Comparison of ENCODE assay signal across 19 cellular contexts in genomic region chr19:54574051-54574450, GRCh38. TPM values are rescaled to one million over a fixed set of nuclear protein-coding genes. Genes with fewer than 3 reads are reported as not detected.
DNase-seq lines count a peak whose midpoint lies in the region; ATAC-seq, FAIRE-seq and TF ChIP-seq lines count a peak whose summit lies in the region.
"Had no signal": no experiment of that assay in that cellular context is flagged by ENCODE, and none has a peak within 500 bp of the region (broad histone marks: within the 10 kb centered on the region; RNA-seq: fewer than 3 reads in every experiment).

No MANE protein-coding gene starts in this region.

- WGBS in GM12878 (ENCODE audit: insufficient coverage, insufficient replicate concordance, low lambda C conversion rate, missing lambda C conversion rate), result 6% methylated on average over 4 of the region's 4 CpGs

- no TSS peak for BruUV-seq in GM12878 (replicated peaks; lab: Mats Ljungman, UMichigan)

- TF ChIP-seq RAD21 in GM12878 (IDR thresholded peaks at IDR 0.05; ENCODE audit: insufficient read depth, low read depth, low read length), result no peak

- no peak for DNase-seq in HL-60 (ENCODE audit: low read depth in 1 of 2, low spot score in 1 of 2)
- no peak for DNase-seq in GM12878 (ENCODE audit: low read depth, low spot score)
- peak; percentile 29 to 93 for DNase-seq in vagina (ENCODE audit: extremely low spot score in 2 of 2)
- DNase-seq in GM10248 (ENCODE audit: extremely low spot score), result no peak
- no peak for DNase-seq in UCSD-AML1 (lab: John Stamatoyannopoulos, UW; ENCODE audit: unreplicated experiment)
- DNase-seq: CD4-positive, alpha-beta T cell; DMS53; H7; IMR-90; NCI-H1417; NCI-H1930; NCI-H2171 treated with DMSO at 0.1 percent for 48 hours; NCI-H510A; NCI-H774 had no signal

- POLR2A ChIA-PET in GM12878 (lab: Charles Lee), result no interaction called here
- POLR2A ChIA-PET in GM10248 (lab: Yijun Ruan, JAX), result no interaction called here

- TF ChIP-seq CTCF in HL-60 (IDR thresholded peaks at IDR 0.05; ENCODE audit: insufficient read depth, low read length) (no peak), GM12878 (IDR thresholded peaks at IDR 0.05 in 2 of 3, conservative IDR thresholded peaks at IDR 0.05 in 1 of 3; ENCODE audit: control insufficient read depth in 2 of 3, extremely low read depth in 1 of 3, insufficient read depth in 1 of 3, low read depth in 3 of 3, low read length in 3 of 3) (no peak), vagina (IDR thresholded peaks at IDR 0.05) (no peak), GM10248 (IDR thresholded peaks at IDR 0.05; ENCODE audit: control extremely low read depth, extremely low read depth, low read depth, missing control alignments) (no peak)

- H3K4me3 ChIP-seq in HL-60 (replicated peaks; ENCODE audit: insufficient read depth, low read length), result peak overlapping the region; percentile 36
- no peak overlapping the region for H3K4me3 ChIP-seq in GM12878
- H3K4me3 ChIP-seq in mononuclear cell (ENCODE audit: low read length), result peak overlapping the region; percentile 48
- H3K4me3 ChIP-seq in vagina, result no peak overlapping the region

- CTCF ChIA-PET in GM12878 (lab: Yijun Ruan, JAX), result no interaction called here
- CTCF ChIA-PET in GM10248 (lab: Yijun Ruan, JAX), result no interaction called here

- no peak for FAIRE-seq in GM12878 (lab: Jason Lieb, UNC)

- H3K27me3 ChIP-seq in HL-60 (ENCODE audit: insufficient read depth, poor library complexity, severe bottlenecking) (no peaks in the 10 kb centered on the region), GM12878 (replicated peaks in 1 of 2; ENCODE audit: control insufficient read depth in 2 of 2, insufficient read depth in 2 of 2, low read length in 1 of 2) (no peaks in the 10 kb centered on the region; a peak in 1 of 4 replicates), mononuclear cell (ENCODE audit: insufficient read depth, low read length) (no peaks in the 10 kb centered on the region), vagina (no peaks in the 10 kb centered on the region)

- peak; percentile 10; the same call in 2 of the 3 replicates for ATAC-seq in GM12878
- no peak for ATAC-seq in HG03571 (IDR thresholded peaks at IDR 0.05; ENCODE audit: unreplicated experiment)

- SMC1A ChIA-PET in GM12878 (lab: Charles Lee; ENCODE audit: uncharacterized antibody, unreplicated experiment), result interaction anchor here (0.6 to 0.9 kb wide), 2 partner anchors 44 to 93 kb away, joined by 3 to 4 read pairs; no protein-coding TSS in a partner anchor

- TF ChIP-seq EP300 in GM12878 (IDR thresholded peaks at IDR 0.05; ENCODE audit: borderline replicate concordance in 1 of 2, control insufficient read depth in 1 of 2, low read depth in 2 of 2, low read length in 2 of 2), result no peak

- no peaks in the 10 kb centered on the region for H4K20me1 ChIP-seq in GM12878 (ENCODE audit: control insufficient read depth, insufficient read depth)

- no peaks in the 10 kb centered on the region for H3K79me2 ChIP-seq in GM12878 (ENCODE audit: control insufficient read depth, insufficient read depth, low read length)

- TF ChIP-seq POLR2A in GM12878 (IDR thresholded peaks at IDR 0.05; ENCODE audit: low read depth, low read length) (no peak), vagina (IDR thresholded peaks at IDR 0.05) (no peak)

- H3K9me3 ChIP-seq in GM12878 (replicated peaks; ENCODE audit: control insufficient read depth, insufficient read depth, low read length) (no peaks in the 10 kb centered on the region; the same call in 2 of the 3 replicates), mononuclear cell (ENCODE audit: low read depth, low read length) (no peaks in the 10 kb centered on the region), vagina (no peaks in the 10 kb centered on the region)

- H3K27ac ChIP-seq in HL-60 (replicated peaks) (peak overlapping the region; percentile 95), GM12878 (ENCODE audit: control insufficient read depth, insufficient read depth) (no peak overlapping the region), vagina (no peak overlapping the region)

- no peak overlapping the region for H2AFZ ChIP-seq in GM12878 (ENCODE audit: control insufficient read depth, low read depth, low read length)

- in situ Hi-C loops in GM12878 (cut with MboI), result no loop called here

- no peaks in the 10 kb centered on the region for H3K36me3 ChIP-seq in GM12878 (ENCODE audit: control insufficient read depth in 2 of 2, insufficient read depth in 2 of 2, low read length in 1 of 2)
- no peaks in the 10 kb centered on the region for H3K36me3 ChIP-seq in vagina

- intact Hi-C loops in GM12878 (cut with micrococcal nuclease; ENCODE audit: unreplicated experiment) (no loop called here), vagina (cut with DNase I) (no loop called here)

- RAD21 ChIA-PET in GM12878 (lab: Charles Lee; ENCODE audit: unreplicated experiment), result no interaction called here

- H3K4me1 ChIP-seq in GM12878 (ENCODE audit: control insufficient read depth, insufficient read depth, low read length) (peaks cover 20% of the 10 kb centered on the region), mononuclear cell (ENCODE audit: insufficient read depth, low read length) (peaks cover 45% of the 10 kb centered on the region), vagina (no peaks in the 10 kb centered on the region)

- no peak overlapping the region for H3K9ac ChIP-seq in GM12878 (ENCODE audit: control insufficient read depth, insufficient read depth, low read length)

- H3K4me2 ChIP-seq in GM12878 (ENCODE audit: control insufficient read depth, insufficient read depth), result peak overlapping the region; percentile 19; the same call in 1 of the 2 replicates

TF ChIP-seq in GM12878, 131 proteins besides CTCF, POLR2A, EP300 and RAD21 (continues in another document):
- TF ChIP-seq CHD4 (IDR thresholded peaks at IDR 0.05), result no peak
- TF ChIP-seq KAT2A (conservative IDR thresholded peaks at IDR 0.05; ENCODE audit: control insufficient read depth, low read depth, low read length), result no peak
- TF ChIP-seq CBFB (IDR thresholded peaks at IDR 0.05; ENCODE audit: low read depth), result no peak
- no peak for TF ChIP-seq WRNIP1 (IDR thresholded peaks at IDR 0.05; ENCODE audit: borderline replicate concordance, low read depth, low read length)

RNA-seq across cellular contexts. Expression of gene LILRA2, which starts 0.5 kb away (rescaled TPM):
- 2.1 and 2.4 TPM in 2 replicates for total RNA-seq in GM12878 (2013; cell fraction: nucleolus; rRNA removed)
- 0.38 and 0.51 TPM in 2 replicates for total RNA-seq in GM12878 (2014; rRNA removed)
- 0.40 and 0.60 TPM in 2 replicates for total RNA-seq in GM12878 (2014; rRNA removed; fragmentation: Illumina TruSeq; extraction: Trizol)
- total RNA-seq in GM12878 (2021), result 1.1 and 1.5 TPM in 2 replicates
- polyA plus RNA-seq in GM12878 (2011; ENCODE audit: low read depth), result 0.14 TPM
- 0.10 and 0.20 TPM in 2 replicates for polyA plus RNA-seq in GM12878 (2011; rRNA removed)
- 0.18 and 0.36 TPM in 2 replicates for polyA plus RNA-seq in GM12878 (2011; cell fraction: cytosol; rRNA removed)
- polyA plus RNA-seq in GM12878 (2011; cell fraction: nucleus; rRNA removed), result 0.12 and 0.22 TPM in 2 replicates
- polyA plus RNA-seq in GM12878 (2012), result 0.73 and 0.89 TPM in 2 replicates
- polyA plus RNA-seq in GM12878 (2014; fragmentation: Illumina TruSeq; extraction: Trizol), result 0.13 and 0.91 TPM in 2 replicates
- under 1 TPM; 0.16 to 0.24 TPM for polyA plus RNA-seq in GM12878 (2014; fragmentation: Nextera tagmentation; extraction: Ambion mirVana)
- polyA plus RNA-seq in GM12878 (2014; rRNA removed), result 1.1 and 1.8 TPM in 2 replicates
- under 1 TPM; 0.43 TPM for polyA plus RNA-seq in GM12878 (2016; fragmentation: Nextera tagmentation; extraction: Ambion mirVana)
- 0.36 TPM in 1 of 2 replicates, not detected in the other for polyA minus RNA-seq in GM12878 (2011; rRNA and poly(A)+ RNA removed)
- not detected in 2 replicates for polyA minus RNA-seq in GM12878 (2011; cell fraction: cytosol; rRNA and poly(A)+ RNA removed)
- 0.24 TPM in 1 of 2 replicates, not detected in the other for polyA minus RNA-seq in GM12878 (2011; cell fraction: nucleus; rRNA and poly(A)+ RNA removed)
- 41.5 TPM for total RNA-seq in mononuclear cell
- total RNA-seq in vagina, result not detected
- total RNA-seq: H7, HT1080, IMR-90, LHCN-M2, SK-MEL-5 had no signal
- polyA plus RNA-seq: IMR-90 had no signal

RNA-seq across cellular contexts. Expression of gene LILRA1, which starts 19.4 kb away (rescaled TPM):
- total RNA-seq in GM12878 (2013; cell fraction: nucleolus; rRNA removed), result 0.27 and 0.65 TPM in 2 replicates
- total RNA-seq in GM12878 (2014; rRNA removed) (not detected in 2 replicates), GM12878 (2014; rRNA removed; fragmentation: Illumina TruSeq; extraction: Trizol) (not detected in 2 replicates), GM12878 (2021) (not detected in 2 replicates), mononuclear cell (18.5 TPM), vagina (1.7 TPM)
- polyA plus RNA-seq in GM12878 (2011; ENCODE audit: low read depth), result 0.10 TPM
- polyA plus RNA-seq in GM12878 (2011; rRNA removed) (not detected in 2 replicates), GM12878 (2014; fragmentation: Illumina TruSeq; extraction: Trizol) (0.04 TPM in 1 of 2 replicates, not detected in the other), GM12878 (2014; fragmentation: Nextera tagmentation; extraction: Ambion mirVana) (not detected), GM12878 (2014; rRNA removed) (not detected in 2 replicates), GM12878 (2016; fragmentation: Nextera tagmentation; extraction: Ambion mirVana) (not detected)
- polyA plus RNA-seq in GM12878 (2011; cell fraction: cytosol; rRNA removed), result 0.03 TPM in 1 of 2 replicates, not detected in the other
- not detected in 2 replicates for polyA plus RNA-seq in GM12878 (2011; cell fraction: nucleus; rRNA removed)
- 0.16 and 0.21 TPM in 2 replicates for polyA plus RNA-seq in GM12878 (2012)
- not detected in 2 replicates for polyA minus RNA-seq in GM12878 (2011; rRNA and poly(A)+ RNA removed)
- not detected in 2 replicates for polyA minus RNA-seq in GM12878 (2011; cell fraction: cytosol; rRNA and poly(A)+ RNA removed)
- polyA minus RNA-seq in GM12878 (2011; cell fraction: nucleus; rRNA and poly(A)+ RNA removed), result not detected in 2 replicates
- total RNA-seq: H7, HT1080, IMR-90, LHCN-M2, SK-MEL-5 had no signal
- polyA plus RNA-seq: IMR-90 had no signal

RNA-seq across cellular contexts. Expression of gene LILRB1, which starts 56.2 kb away (rescaled TPM):
- 444 and 455 TPM in 2 replicates for total RNA-seq in GM12878 (2013; cell fraction: nucleolus; rRNA removed)
- total RNA-seq in GM12878 (2014; rRNA removed) (49.4 and 59.7 TPM in 2 replicates), GM12878 (2014; rRNA removed; fragmentation: Illumina TruSeq; extraction: Trizol) (39.8 and 40.9 TPM in 2 replicates), GM12878 (2021) (61.5 and 70.5 TPM in 2 replicates), mononuclear cell (13.6 TPM), vagina (2.2 TPM)
- 30.7 TPM for polyA plus RNA-seq in GM12878 (2011; ENCODE audit: low read depth)
- polyA plus RNA-seq in GM12878 (2011; rRNA removed) (36.2 and 66.8 TPM in 2 replicates), GM12878 (2014; fragmentation: Illumina TruSeq; extraction: Trizol) (30.5 and 56.8 TPM in 2 replicates), GM12878 (2014; fragmentation: Nextera tagmentation; extraction: Ambion mirVana) (10 to 100 TPM in 1 of 2 experiments, 1 to 10 TPM in 1; 4.9 to 15.9 TPM), GM12878 (2014; rRNA removed) (92.2 and 96.2 TPM in 2 replicates), GM12878 (2016; fragmentation: Nextera tagmentation; extraction: Ambion mirVana) (10 to 100 TPM; 41.8 to 43.3 TPM)
- polyA plus RNA-seq in GM12878 (2011; cell fraction: cytosol; rRNA removed), result 70.8 and 98.8 TPM in 2 replicates
- 272 and 290 TPM in 2 replicates for polyA plus RNA-seq in GM12878 (2011; cell fraction: nucleus; rRNA removed)
- 85.9 and 97.0 TPM in 2 replicates for polyA plus RNA-seq in GM12878 (2012)
- polyA minus RNA-seq in GM12878 (2011; rRNA and poly(A)+ RNA removed), result 77.6 and 102 TPM in 2 replicates
- polyA minus RNA-seq in GM12878 (2011; cell fraction: cytosol; rRNA and poly(A)+ RNA removed), result 22.2 and 23.7 TPM in 2 replicates
- 105 and 129 TPM in 2 replicates for polyA minus RNA-seq in GM12878 (2011; cell fraction: nucleus; rRNA and poly(A)+ RNA removed)
- total RNA-seq: H7, HT1080, IMR-90, LHCN-M2, SK-MEL-5 had no signal
- polyA plus RNA-seq: IMR-90 had no signal

Comparison
In these comparisons a context has a peak if more than half of its experiments do, and no peak if none do; other contexts are left out.
1. DNase-seq: peak in vagina (2 of 2); none in HL-60 (0 of 2), GM12878 (single experiment), GM10248 (single experiment) and UCSD-AML1 (single experiment).
2. H3K4me3 ChIP-seq: peak in HL-60 (single experiment) and mononuclear cell (single experiment); none in GM12878 (single experiment) and vagina (0 of 2).
3. RNA of gene LILRA2, which starts 0.5 kb away (total RNA-seq): 41.5 TPM in mononuclear cell (single experiment); 0.38 to 2.4 TPM in GM12878 and not detected in vagina (single experiment); every median in the first group is over 10 times any median in the second.